21 cellular contexts compared by ENCODE assay signal in genomic region chr20:600141-600540, GRCh38. TPM values are rescaled to one million over a fixed set of nuclear protein-coding genes. Genes with fewer than 3 reads are reported as not detected.
A peak's percentile ranks its signal among the peaks of the same experiment; 100 is the strongest.
DNase-seq lines count a peak whose midpoint lies in the region; ATAC-seq, FAIRE-seq and TF ChIP-seq lines count a peak whose summit lies in the region.
"Had no signal": no experiment of that assay in that cellular context is flagged by ENCODE, and none has a peak within 500 bp of the region (broad histone marks: within the 10 kb centered on the region; RNA-seq: fewer than 3 reads in every experiment).

No MANE protein-coding gene starts in this region.

- H3K4me2 ChIP-seq in HepG2 (ENCODE audit: low read depth, low read length): no peak overlapping the region
- H3K4me2 ChIP-seq in trophoblast cell (ENCODE audit: low read length): no peak overlapping the region
- no peak overlapping the region for H3K4me2 ChIP-seq in Karpas-422 (ENCODE audit: low read depth, low read length, poor library complexity, severe bottlenecking)

- ATAC-seq in HepG2: no peak

- H3K4ac ChIP-seq in trophoblast cell (ENCODE audit: low read depth, low read length): no peak overlapping the region

- CTCF ChIA-PET in HepG2 (lab: Yijun Ruan, JAX; ENCODE audit: low intra/inter-chr PET ratio, low total read pairs): no interaction called here

- no peak for TF ChIP-seq CTCF in HepG2 (CRISPR knock-in tag; IDR thresholded peaks at IDR 0.05)
- no peak for TF ChIP-seq CTCF in sigmoid colon (IDR thresholded peaks at IDR 0.05)

- in situ Hi-C loops in HepG2 (cut with HindIII; ENCODE audit: extremely low pct_ligation_motif_present, low pct_unique_long_range_greater_than_20kb): no loop called here

- no peak overlapping the region for H3K14ac ChIP-seq in trophoblast cell (ENCODE audit: low read length)

- no peak overlapping the region for H2BK12ac ChIP-seq in trophoblast cell (ENCODE audit: low read length)

- no TSS peak for BruUV-seq in HepG2 (replicated peaks; lab: Mats Ljungman, UMichigan)

- H3K18ac ChIP-seq in trophoblast cell (ENCODE audit: low read length): no peak overlapping the region

- no peaks in the 10 kb centered on the region for H3K36me3 ChIP-seq in HepG2 (replicated peaks in 1 of 2; ENCODE audit: control insufficient read depth in 1 of 2, insufficient read depth in 2 of 2, low read length in 2 of 2)
- H3K36me3 ChIP-seq in trophoblast cell (ENCODE audit: control insufficient read depth in 1 of 2, insufficient read depth in 2 of 2, low read length in 2 of 2): no peaks in the 10 kb centered on the region
- no peaks in the 10 kb centered on the region for H3K36me3 ChIP-seq in sigmoid colon
- H3K36me3 ChIP-seq in Karpas-422 (ENCODE audit: insufficient read depth, low read length): no peaks in the 10 kb centered on the region
- H3K36me3 ChIP-seq: HAP-1 had no signal

- H3K79me2 ChIP-seq in HepG2 (ENCODE audit: insufficient read depth, low read length) (no peaks in the 10 kb centered on the region), trophoblast cell (ENCODE audit: control insufficient read depth, insufficient read depth, low read length, poor library complexity) (no peaks in the 10 kb centered on the region), Karpas-422 (ENCODE audit: low read length) (no peaks in the 10 kb centered on the region)

- H3K27ac ChIP-seq in HepG2 (ENCODE audit: extremely low read length, insufficient read depth, low read length) (no peak overlapping the region), trophoblast cell (ENCODE audit: low read depth, low read length) (no peak overlapping the region), sigmoid colon (no peak overlapping the region), Karpas-422 (ENCODE audit: low read length) (no peak overlapping the region)

- H2BK5ac ChIP-seq in trophoblast cell (ENCODE audit: low read depth, low read length, poor library complexity): no peak overlapping the region

- no peak overlapping the region for H2AK5ac ChIP-seq in trophoblast cell (ENCODE audit: low read length)

- H3K27me3 ChIP-seq in HepG2 (ENCODE audit: control insufficient read depth in 1 of 2, insufficient read depth in 2 of 2, low read length in 2 of 2) (peaks cover 9 to 33% of the 10 kb centered on the region in 2 experiments; a peak in 4 of 5 replicates), trophoblast cell (ENCODE audit: insufficient read depth, low read length) (no peaks in the 10 kb centered on the region), sigmoid colon (peaks cover 0 to 6% (median 0%) of the 10 kb centered on the region in 3 donors), Karpas-422 (ENCODE audit: low read length) (no peaks in the 10 kb centered on the region)

- no peak overlapping the region for H2BK120ac ChIP-seq in trophoblast cell (ENCODE audit: insufficient read depth, low read length, poor library complexity)

- H3K9ac ChIP-seq in HepG2 (ENCODE audit: insufficient read depth, low read depth, low read length) (no peak overlapping the region), trophoblast cell (ENCODE audit: low read length) (peak overlapping the region; percentile 41), Karpas-422 (ENCODE audit: low read length) (no peak overlapping the region)

- intact Hi-C loops in HepG2 (cut with micrococcal nuclease; ENCODE audit: unreplicated experiment): no loop called here
- intact Hi-C loops in sigmoid colon (cut with DNase I): no loop called here

- TF ChIP-seq POLR2A in HepG2 (IDR thresholded peaks at IDR 0.05; ENCODE audit: insufficient read depth in 1 of 2, low read depth in 2 of 2, low read length in 2 of 2): no peak
- no peak for TF ChIP-seq POLR2A in sigmoid colon (IDR thresholded peaks at IDR 0.05)

- no peak overlapping the region for H4K12ac ChIP-seq in trophoblast cell (ENCODE audit: low read depth, low read length)

- no peak for FAIRE-seq in HepG2 (lab: Jason Lieb, UNC)
- FAIRE-seq: GM12891, GM18507, H54 had no signal

- H4K20me1 ChIP-seq in HepG2 (ENCODE audit: insufficient read depth, low read length) (no peaks in the 10 kb centered on the region), Karpas-422 (ENCODE audit: insufficient read depth, low read depth, low read length) (no peaks in the 10 kb centered on the region)

- no peak for TF ChIP-seq RAD21 in HepG2 (CRISPR knock-in tag; IDR thresholded peaks at IDR 0.05)

- 81% methylated on average over 2 of the region's 2 CpGs for WGBS in HepG2 (ENCODE audit: low lambda C conversion rate)
- no CpG with 5 or more reads among the region's 2 CpGs for WGBS in trophoblast cell (ENCODE audit: extremely low coverage, insufficient coverage, insufficient read length)
- 82 to 90% methylated on average over 2 of the region's 2 CpGs for WGBS in sigmoid colon, 2 donors

- peaks cover 2% of the 10 kb centered on the region for H3K79me1 ChIP-seq in trophoblast cell (ENCODE audit: low read length)

- TF ChIP-seq EP300 in HepG2 (IDR thresholded peaks at IDR 0.05; ENCODE audit: low read depth in 2 of 2, low read length in 2 of 2): no peak
- TF ChIP-seq EP300 in HepG2 (CRISPR knock-in tag; IDR thresholded peaks at IDR 0.05; ENCODE audit: borderline replicate concordance): no peak
- no peak for TF ChIP-seq EP300 in sigmoid colon (IDR thresholded peaks at IDR 0.05)

- H3K23ac ChIP-seq in trophoblast cell (ENCODE audit: low read length): no peak overlapping the region

- POLR2A ChIA-PET in HepG2 (lab: Yijun Ruan, JAX): no interaction called here

- H2AFZ ChIP-seq in HepG2 (ENCODE audit: low read length) (no peak overlapping the region), trophoblast cell (ENCODE audit: insufficient read depth, low read length, poor library complexity) (no peak overlapping the region), Karpas-422 (ENCODE audit: low read length) (no peak overlapping the region)

- DNase-seq in HepG2 (ENCODE audit: low spot score) (no peak), mesenteric fat pad (ENCODE audit: low spot score) (peak; percentile 35), trophoblast cell (no peak), sigmoid colon (peak; percentile 14), Karpas-422 (no peak), retina (no peak)
- DNase-seq: C1 segment of cervical spinal cord; Calu3; CD4-positive, alpha-beta memory T cell; COR-L47; DMS53; DMS79 treated with DMSO at 0.1 percent for 48 hours; GF-D8; GOT3; HFFc6 had no signal

- H3K4me1 ChIP-seq in HepG2 (ENCODE audit: insufficient read depth, low read length) (no peaks in the 10 kb centered on the region), trophoblast cell (ENCODE audit: control insufficient read depth in 1 of 2, insufficient read depth in 2 of 2, low read length in 2 of 2) (peaks cover 5 to 8% of the 10 kb centered on the region in 2 experiments), sigmoid colon (no peaks in the 10 kb centered on the region), Karpas-422 (ENCODE audit: low read length) (no peaks in the 10 kb centered on the region)
- H3K4me1 ChIP-seq: HAP-1 had no signal

- no peak overlapping the region for H4K8ac ChIP-seq in trophoblast cell (ENCODE audit: low read depth, low read length)

- no peaks in the 10 kb centered on the region for H3K9me2 ChIP-seq in Karpas-422 (replicated peaks; ENCODE audit: insufficient read depth, low read length)

- no peak overlapping the region for H4K91ac ChIP-seq in trophoblast cell (ENCODE audit: low read depth, low read length)

- H3K9me3 ChIP-seq in HepG2 (ENCODE audit: low read length) (no peaks in the 10 kb centered on the region), trophoblast cell (ENCODE audit: insufficient read depth, low read depth, low read length) (peaks cover 2% of the 10 kb centered on the region), sigmoid colon (no peaks in the 10 kb centered on the region), Karpas-422 (ENCODE audit: low read length) (no peaks in the 10 kb centered on the region)
- H3K9me3 ChIP-seq: HAP-1 had no signal

- H3K4me3 ChIP-seq in HepG2 (replicated peaks in 1 of 3; ENCODE audit: insufficient read depth in 1 of 3, low read depth in 2 of 3, low read length in 3 of 3) (no peak overlapping the region), trophoblast cell (ENCODE audit: low read depth, low read length) (no peak overlapping the region), sigmoid colon (no peak overlapping the region), Karpas-422 (ENCODE audit: low read length) (no peak overlapping the region)
- H3K4me3 ChIP-seq: HAP-1 had no signal

RNA-seq across cellular contexts. Expression of gene TCF15, which starts 10.0 kb away (rescaled TPM):
- total RNA-seq in HepG2 (2016; rRNA removed; fragmentation: Illumina TruSeq; extraction: Trizol) (not detected in 2 replicates), mesenteric fat pad (7.0 TPM), sigmoid colon (under 1 TPM in 2 of 4 donors, not detected in 2; 0.36 to 0.66 TPM)
- not detected in 2 replicates for total RNA-seq in HepG2 (2016; cell fraction: cytosol; rRNA removed; fragmentation: Illumina TruSeq; extraction: Trizol; ENCODE audit: low read depth)
- not detected in 2 replicates for total RNA-seq in HepG2 (2016; cell fraction: insoluble cytoplasmic fraction; rRNA removed; fragmentation: Illumina TruSeq; extraction: Trizol)
- total RNA-seq in HepG2 (2016; cell fraction: membrane; rRNA removed; fragmentation: Illumina TruSeq; extraction: Trizol): not detected in 2 replicates
- total RNA-seq in HepG2 (2016; cell fraction: nucleus; rRNA removed; fragmentation: Illumina TruSeq; extraction: Trizol): not detected in 2 replicates
- polyA plus RNA-seq in HepG2 (2011; rRNA removed) (not detected in 2 replicates), sigmoid colon (under 1 TPM in 1 of 3 donors, not detected in 2; 0.20 TPM)
- not detected in 2 replicates for polyA plus RNA-seq in HepG2 (2011; cell fraction: cytosol; rRNA removed)
- polyA plus RNA-seq in HepG2 (2011; cell fraction: nucleus; rRNA removed): not detected in 2 replicates
- polyA plus RNA-seq in HepG2 (2012): not detected in 2 replicates
- not detected in 2 replicates for polyA plus RNA-seq in HepG2 (2016; cell fraction: cytosol; fragmentation: Illumina TruSeq; extraction: Trizol; ENCODE audit: low read depth)
- polyA plus RNA-seq in HepG2 (2016; cell fraction: insoluble cytoplasmic fraction; fragmentation: Illumina TruSeq; extraction: Trizol; ENCODE audit: low read depth): not detected in 2 replicates
- polyA plus RNA-seq in HepG2 (2016; cell fraction: membrane; fragmentation: Illumina TruSeq; extraction: Trizol; ENCODE audit: low read depth): not detected in 2 replicates
- not detected in 2 replicates for polyA plus RNA-seq in HepG2 (2016; cell fraction: nucleus; fragmentation: Illumina TruSeq; extraction: Trizol; ENCODE audit: insufficient read depth, low read depth)
- not detected in 2 replicates for polyA minus RNA-seq in HepG2 (2011; rRNA and poly(A)+ RNA removed; ENCODE audit: low replicate concordance)
- polyA minus RNA-seq in HepG2 (2011; cell fraction: cytosol; rRNA and poly(A)+ RNA removed): not detected in 2 replicates
- not detected in 2 replicates for polyA minus RNA-seq in HepG2 (2011; cell fraction: nucleus; rRNA and poly(A)+ RNA removed)
- polyA plus RNA-seq in trophoblast cell (2013): 1.1 and 1.3 TPM in 2 replicates
- not detected in 2 replicates for total RNA-seq in Karpas-422 (2014; rRNA removed; shearing (Covaris generic); ENCODE audit: low replicate concordance)
- total RNA-seq: A172; Calu3; CD4-positive, alpha-beta memory T cell; HFFc6 had no signal
- polyA plus RNA-seq: BJ; CD4-positive, alpha-beta memory T cell had no signal

RNA-seq across cellular contexts. Expression of gene SRXN1, which starts 52.9 kb away (rescaled TPM):
- total RNA-seq in HepG2 (2016; rRNA removed; fragmentation: Illumina TruSeq; extraction: Trizol) (87.7 and 98.2 TPM in 2 replicates), mesenteric fat pad (41.5 TPM), sigmoid colon (10 to 100 TPM; 16.8 to 32.4 (median 27.1) TPM)
- total RNA-seq in HepG2 (2016; cell fraction: cytosol; rRNA removed; fragmentation: Illumina TruSeq; extraction: Trizol; ENCODE audit: low read depth): 26.2 and 26.7 TPM in 2 replicates
- 85.6 and 95.5 TPM in 2 replicates for total RNA-seq in HepG2 (2016; cell fraction: insoluble cytoplasmic fraction; rRNA removed; fragmentation: Illumina TruSeq; extraction: Trizol)
- 86.8 and 92.3 TPM in 2 replicates for total RNA-seq in HepG2 (2016; cell fraction: membrane; rRNA removed; fragmentation: Illumina TruSeq; extraction: Trizol)
- total RNA-seq in HepG2 (2016; cell fraction: nucleus; rRNA removed; fragmentation: Illumina TruSeq; extraction: Trizol): 37.3 and 40.4 TPM in 2 replicates
- polyA plus RNA-seq in HepG2 (2011; rRNA removed) (29.9 and 41.3 TPM in 2 replicates), sigmoid colon (10 to 100 TPM; 21.0 to 35.6 (median 27.5) TPM)
- polyA plus RNA-seq in HepG2 (2011; cell fraction: cytosol; rRNA removed): 26.1 and 37.8 TPM in 2 replicates
- polyA plus RNA-seq in HepG2 (2011; cell fraction: nucleus; rRNA removed): 10.4 and 16.8 TPM in 2 replicates
- polyA plus RNA-seq in HepG2 (2012): 39.7 and 59.3 TPM in 2 replicates
- polyA plus RNA-seq in HepG2 (2016; cell fraction: cytosol; fragmentation: Illumina TruSeq; extraction: Trizol; ENCODE audit: low read depth): 18.8 and 21.5 TPM in 2 replicates
- 78.8 and 84.6 TPM in 2 replicates for polyA plus RNA-seq in HepG2 (2016; cell fraction: insoluble cytoplasmic fraction; fragmentation: Illumina TruSeq; extraction: Trizol; ENCODE audit: low read depth)
- polyA plus RNA-seq in HepG2 (2016; cell fraction: membrane; fragmentation: Illumina TruSeq; extraction: Trizol; ENCODE audit: low read depth): 49.8 and 51.3 TPM in 2 replicates
- 53.3 and 55.5 TPM in 2 replicates for polyA plus RNA-seq in HepG2 (2016; cell fraction: nucleus; fragmentation: Illumina TruSeq; extraction: Trizol; ENCODE audit: insufficient read depth, low read depth)
- polyA minus RNA-seq in HepG2 (2011; rRNA and poly(A)+ RNA removed; ENCODE audit: low replicate concordance): 29.6 and 43.5 TPM in 2 replicates
- 17.1 and 26.2 TPM in 2 replicates for polyA minus RNA-seq in HepG2 (2011; cell fraction: cytosol; rRNA and poly(A)+ RNA removed)
- 8.4 and 15.7 TPM in 2 replicates for polyA minus RNA-seq in HepG2 (2011; cell fraction: nucleus; rRNA and poly(A)+ RNA removed)
- 22.9 and 25.4 TPM in 2 replicates for polyA plus RNA-seq in trophoblast cell (2013)
- 1.0 and 3.0 TPM in 2 replicates for total RNA-seq in Karpas-422 (2014; rRNA removed; shearing (Covaris generic); ENCODE audit: low replicate concordance)

RNA-seq across cellular contexts. Expression of gene CSNK2A1, which starts 56.6 kb away (rescaled TPM):
- total RNA-seq in HepG2 (2016; rRNA removed; fragmentation: Illumina TruSeq; extraction: Trizol) (231 and 288 TPM in 2 replicates), mesenteric fat pad (132 TPM), sigmoid colon (10 to 100 TPM; 51.5 to 77.1 (median 65.9) TPM)
- total RNA-seq in HepG2 (2016; cell fraction: cytosol; rRNA removed; fragmentation: Illumina TruSeq; extraction: Trizol; ENCODE audit: low read depth): 61.5 and 68.7 TPM in 2 replicates
- total RNA-seq in HepG2 (2016; cell fraction: insoluble cytoplasmic fraction; rRNA removed; fragmentation: Illumina TruSeq; extraction: Trizol): 223 and 276 TPM in 2 replicates
- total RNA-seq in HepG2 (2016; cell fraction: membrane; rRNA removed; fragmentation: Illumina TruSeq; extraction: Trizol): 134 and 154 TPM in 2 replicates
- 168 and 193 TPM in 2 replicates for total RNA-seq in HepG2 (2016; cell fraction: nucleus; rRNA removed; fragmentation: Illumina TruSeq; extraction: Trizol)
- polyA plus RNA-seq in HepG2 (2011; rRNA removed) (131 and 153 TPM in 2 replicates), sigmoid colon (10 to 100 TPM; 33.0 to 44.0 (median 40.5) TPM)
- 111 and 139 TPM in 2 replicates for polyA plus RNA-seq in HepG2 (2011; cell fraction: cytosol; rRNA removed)
- 88.9 and 104 TPM in 2 replicates for polyA plus RNA-seq in HepG2 (2011; cell fraction: nucleus; rRNA removed)
- polyA plus RNA-seq in HepG2 (2012): 170 and 173 TPM in 2 replicates
- 29.0 and 30.9 TPM in 2 replicates for polyA plus RNA-seq in HepG2 (2016; cell fraction: cytosol; fragmentation: Illumina TruSeq; extraction: Trizol; ENCODE audit: low read depth)
- polyA plus RNA-seq in HepG2 (2016; cell fraction: insoluble cytoplasmic fraction; fragmentation: Illumina TruSeq; extraction: Trizol; ENCODE audit: low read depth): 222 and 255 TPM in 2 replicates
- polyA plus RNA-seq in HepG2 (2016; cell fraction: membrane; fragmentation: Illumina TruSeq; extraction: Trizol; ENCODE audit: low read depth): 56.7 and 58.4 TPM in 2 replicates
- polyA plus RNA-seq in HepG2 (2016; cell fraction: nucleus; fragmentation: Illumina TruSeq; extraction: Trizol; ENCODE audit: insufficient read depth, low read depth): 145 and 159 TPM in 2 replicates
- polyA minus RNA-seq in HepG2 (2011; rRNA and poly(A)+ RNA removed; ENCODE audit: low replicate concordance): 131 and 343 TPM in 2 replicates
- 168 and 178 TPM in 2 replicates for polyA minus RNA-seq in HepG2 (2011; cell fraction: cytosol; rRNA and poly(A)+ RNA removed)
- polyA minus RNA-seq in HepG2 (2011; cell fraction: nucleus; rRNA and poly(A)+ RNA removed): 284 and 317 TPM in 2 replicates
- polyA plus RNA-seq in trophoblast cell (2013): 150 and 154 TPM in 2 replicates
- 91.3 and 148 TPM in 2 replicates for total RNA-seq in Karpas-422 (2014; rRNA removed; shearing (Covaris generic); ENCODE audit: low replicate concordance)

Comparison
In these comparisons a context has a peak if more than half of its experiments do, and no peak if none do; other contexts are left out.
1. DNase-seq: peak in mesenteric fat pad (single experiment) and sigmoid colon (single experiment); none in HepG2 (single experiment), trophoblast cell (0 of 2), Karpas-422 (single experiment) and retina (single experiment).